Comparison of ENCODE assay signal across 1 cellular context in genomic region chr7:128936798-128937197, GRCh38.
TF ChIP-seq lines count a peak whose summit lies in the region.

No MANE protein-coding gene starts in this region.

TF ChIP-seq in GM23338, 12 proteins besides CTCF, POLR2A, EP300 and RAD21 (continued from another document):
- TF ChIP-seq REST (IDR thresholded peaks at IDR 0.05; ENCODE audit: unreplicated experiment) (no peak), NANOG (IDR thresholded peaks at IDR 0.05; ENCODE audit: borderline replicate concordance) (no peak), JUNB (IDR thresholded peaks at IDR 0.05; ENCODE audit: unreplicated experiment) (no peak), ZNF462 (CRISPR knock-in tag; IDR thresholded peaks at IDR 0.05) (no peak), EZH2phosphoT487 (IDR thresholded peaks at IDR 0.05; ENCODE audit: unreplicated experiment) (no peak), ZNF331 (CRISPR knock-in tag; IDR thresholded peaks at IDR 0.05; ENCODE audit: low read depth) (no peak), CREB1 (CRISPR knock-in tag; IDR thresholded peaks at IDR 0.05; ENCODE audit: low read depth) (no peak)
TF ChIP-seq in GM23338: peak in this region for 0.
